17 cellular contexts compared by ENCODE assay signal in genomic region chr1:2389644-2390043, GRCh38. TPM values are rescaled to one million over a fixed set of nuclear protein-coding genes. Genes with fewer than 3 reads are reported as not detected.
DNase-seq lines count a peak whose midpoint lies in the region; ATAC-seq, FAIRE-seq and TF ChIP-seq lines count a peak whose summit lies in the region.
"Had no signal": no experiment of that assay in that cellular context is flagged by ENCODE, and none has a peak within 500 bp of the region (broad histone marks: within the 10 kb centered on the region; RNA-seq: fewer than 3 reads in every experiment).

No MANE protein-coding gene starts in this region.

- no peak overlapping the region for H2BK5ac ChIP-seq in neuronal stem cell (ENCODE audit: low read length)

- POLR2A ChIA-PET in K562 (lab: Yijun Ruan, JAX), result interaction anchor here (1.2 kb wide), 1 partner anchor 18 kb away, joined by 3 read pairs; no protein-coding TSS in a partner anchor

- no peak overlapping the region for H2BK120ac ChIP-seq in neuronal stem cell (ENCODE audit: low read depth, low read length)

- no peaks in the 10 kb centered on the region for H3K27me3 Mint-ChIP-seq in activated CD4-positive, alpha-beta T cell treated with anti-CD3 and anti-CD28 coated beads, Interleukin-2, amount 10 ng/mL, durations not matched to agents 24 days and 14 days

- peak overlapping the region; percentile 2 for H3K23ac ChIP-seq in neuronal stem cell (ENCODE audit: low read depth, low read length, poor library complexity)

- H3K4me1 ChIP-seq in Loucy (ENCODE audit: insufficient read depth, low read length, poor library complexity, severe bottlenecking), result peaks cover 25% of the 10 kb centered on the region
- H3K4me1 ChIP-seq in K562 (replicated peaks in 1 of 2; ENCODE audit: control insufficient read depth in 2 of 2, insufficient read depth in 2 of 2, low read length in 2 of 2), result peaks cover 20 to 39% of the 10 kb centered on the region in 2 experiments
- H3K4me1 ChIP-seq in neuronal stem cell (ENCODE audit: control insufficient read depth in 2 of 2, insufficient read depth in 1 of 2, low read depth in 1 of 2, low read length in 2 of 2), result peaks cover 11 to 13% of the 10 kb centered on the region in 2 donors

- no peak overlapping the region for H2BK15ac ChIP-seq in neuronal stem cell (ENCODE audit: low read length)

- BruUV-seq in K562 (replicated peaks; lab: Mats Ljungman, UMichigan), result no TSS peak

- whole genome bisulfite sequencing in K562 (ENCODE audit: insufficient coverage, low coverage, missing lambda C conversion rate), result 91% methylated on average over 7 of the region's 7 CpGs
- WGBS in neuronal stem cell (ENCODE audit: extremely low coverage in 2 of 2, insufficient read length in 2 of 2, insufficient replicate concordance in 1 of 2), 2 donors, result no CpG with 5 or more reads among the region's 7 CpGs

- ATAC-seq in K562 (no peak), HG02973 (IDR thresholded peaks at IDR 0.05; ENCODE audit: unreplicated experiment) (no peak)
- ATAC-seq: heart left ventricle, upper lobe of right lung had no signal

- intact Hi-C loops in activated CD4-positive, alpha-beta T cell treated with anti-CD3 and anti-CD28 coated beads, Interleukin-2, amount 10 ng/mL, durations not matched to agents 24 days and 14 days (cut with micrococcal nuclease), result loop anchor here (2.0 kb wide), 1 partner anchor 75 kb away; no protein-coding TSS in a partner anchor
- intact Hi-C loops in K562 (cut with micrococcal nuclease), result loop anchor here (2.0 kb wide), 1 partner anchor 23 kb away; the partner anchor contains the start of gene PEX10

- peaks cover 24% of the 10 kb centered on the region for H4K20me1 ChIP-seq in Loucy (ENCODE audit: insufficient read depth, low read length, poor library complexity, severe bottlenecking)
- H4K20me1 ChIP-seq in K562 (replicated peaks; ENCODE audit: control insufficient read depth, insufficient read depth, low read length), result peaks cover 11% of the 10 kb centered on the region; the same call in 1 of the 2 replicates

- H3K9me2 ChIP-seq in Loucy (replicated peaks; ENCODE audit: low read depth, low read length), result no peaks in the 10 kb centered on the region

- H3F3A ChIP-seq in Loucy (ENCODE audit: low read depth), result no peaks in the 10 kb centered on the region

- peaks cover 23% of the 10 kb centered on the region for H3K4me1 Mint-ChIP-seq in activated CD4-positive, alpha-beta T cell treated with anti-CD3 and anti-CD28 coated beads, Interleukin-2, amount 10 ng/mL, durations not matched to agents 24 days and 14 days

- TF ChIP-seq CTCF in Loucy (conservative IDR thresholded peaks at IDR 0.05; ENCODE audit: low read length), result no peak
- TF ChIP-seq CTCF in K562 (IDR thresholded peaks at IDR 0.05 in 2 of 3, conservative IDR thresholded peaks at IDR 0.05 in 1 of 3; ENCODE audit: insufficient read depth in 2 of 3, low read depth in 1 of 3, low read length in 3 of 3), result no peak
- TF ChIP-seq CTCF in coronary artery (IDR thresholded peaks at IDR 0.05), result no peak

- in situ Hi-C loops in K562 (cut with MboI), result no loop called here

- H3K4ac ChIP-seq in neuronal stem cell (ENCODE audit: low read length), result no peak overlapping the region

- H4K8ac ChIP-seq in neuronal stem cell (ENCODE audit: low read depth, low read length), result peak overlapping the region; percentile 7

- CTCF ChIA-PET in K562 (lab: Yijun Ruan, JAX; ENCODE audit: low intra/inter-chr PET ratio), result no interaction called here

- TF ChIP-seq EP300 in K562 (IDR thresholded peaks at IDR 0.05; ENCODE audit: low read length), result no peak

- H3K27ac ChIP-seq in K562 (ENCODE audit: extremely low read depth, low read depth, low read length) (no peak overlapping the region), neuronal stem cell (replicated peaks; ENCODE audit: low read length) (no peak overlapping the region), coronary artery (no peak overlapping the region)
- H3K27ac ChIP-seq: heart left ventricle, left ventricle myocardium inferior, upper lobe of right lung had no signal

- H3K9me3 Mint-ChIP-seq in activated CD4-positive, alpha-beta T cell treated with anti-CD3 and anti-CD28 coated beads, Interleukin-2, amount 10 ng/mL, durations not matched to agents 24 days and 14 days, result no peaks in the 10 kb centered on the region

- no peaks in the 10 kb centered on the region for H3K27me3 ChIP-seq in Loucy (ENCODE audit: insufficient read depth, low read length, poor library complexity, severe bottlenecking)
- H3K27me3 ChIP-seq in K562 (ENCODE audit: control insufficient read depth in 2 of 2, insufficient read depth in 2 of 2, low read length in 2 of 2), result no peaks in the 10 kb centered on the region
- H3K27me3 ChIP-seq in neuronal stem cell (ENCODE audit: control insufficient read depth in 3 of 3, insufficient read depth in 3 of 3, low read depth in 1 of 3, low read length in 3 of 3), result no peaks in the 10 kb centered on the region
- H3K27me3 ChIP-seq: heart left ventricle, upper lobe of right lung had no signal

- H3K4me2 ChIP-seq in Loucy (ENCODE audit: low read depth, low read length, poor library complexity, severe bottlenecking), result peak overlapping the region; percentile 86
- peak overlapping the region; percentile 92; the same call in 1 of the 2 replicates for H3K4me2 ChIP-seq in K562 (ENCODE audit: insufficient read depth, low read length)
- H3K4me2 ChIP-seq in neuronal stem cell (ENCODE audit: insufficient read depth, low read length, poor library complexity, severe bottlenecking), result no peak overlapping the region

- H3K9me1 ChIP-seq in K562 (ENCODE audit: control insufficient read depth, insufficient read depth, low read length), result peaks cover 11% of the 10 kb centered on the region

- no peak for TF ChIP-seq RAD21 in K562 (CRISPR knock-in tag; conservative IDR thresholded peaks at IDR 0.05 in 1 of 2, IDR thresholded peaks at IDR 0.05 in 1 of 2)

- peak overlapping the region; percentile 82 for H3K4me3 Mint-ChIP-seq in activated CD4-positive, alpha-beta T cell treated with anti-CD3 and anti-CD28 coated beads, Interleukin-2, amount 10 ng/mL, durations not matched to agents 24 days and 14 days

- no peak overlapping the region for H2BK12ac ChIP-seq in neuronal stem cell (ENCODE audit: low read length)

- no peak overlapping the region for H3K27ac Mint-ChIP-seq in activated CD4-positive, alpha-beta T cell treated with anti-CD3 and anti-CD28 coated beads, Interleukin-2, amount 10 ng/mL, durations not matched to agents 24 days and 14 days

- peaks cover 41% of the 10 kb centered on the region for H3K79me2 ChIP-seq in Loucy (ENCODE audit: insufficient read depth, low read length)
- H3K79me2 ChIP-seq in K562 (ENCODE audit: control insufficient read depth, insufficient read depth, low read length), result peaks cover 46% of the 10 kb centered on the region

- peak overlapping the region; percentile 88 for H3K4me3 ChIP-seq in Loucy (ENCODE audit: low read length, poor library complexity, severe bottlenecking)
- no peak overlapping the region for H3K4me3 ChIP-seq in K562
- H3K4me3 ChIP-seq in neuronal stem cell (ENCODE audit: low read length in 2 of 2), result peak overlapping the region in 1 of 2 donors; percentile 97
- H3K4me3 ChIP-seq in coronary artery, result no peak overlapping the region
- H3K4me3 ChIP-seq: upper lobe of right lung had no signal

- no peak overlapping the region for H2AK5ac ChIP-seq in neuronal stem cell (ENCODE audit: low read depth, low read length)

- H2AFZ ChIP-seq in Loucy (ENCODE audit: low read length), result no peak overlapping the region
- no peak overlapping the region for H2AFZ ChIP-seq in K562 (ENCODE audit: low read depth, low read length)
- no peak overlapping the region for H2AFZ ChIP-seq in neuronal stem cell (ENCODE audit: low read length)

- peaks cover 28% of the 10 kb centered on the region for H3K79me1 ChIP-seq in neuronal stem cell (ENCODE audit: low read depth, low read length)

- TF ChIP-seq POLR2A in K562 (conservative IDR thresholded peaks at IDR 0.05), result no peak

- no peak overlapping the region for H3K18ac ChIP-seq in neuronal stem cell (ENCODE audit: low read length)

- H3K9me3 ChIP-seq in Loucy (ENCODE audit: insufficient read depth, low read depth, low read length) (no peaks in the 10 kb centered on the region), K562 (replicated peaks; ENCODE audit: control insufficient read depth, insufficient read depth, low read depth, low read length) (no peaks in the 10 kb centered on the region), neuronal stem cell (replicated peaks in 1 of 2; ENCODE audit: control insufficient read depth in 2 of 2, insufficient read depth in 1 of 2, low read depth in 1 of 2, low read length in 2 of 2) (peaks cover 0 to 2% of the 10 kb centered on the region in 2 donors)
- H3K9me3 ChIP-seq: heart left ventricle, left ventricle myocardium inferior, upper lobe of right lung had no signal

- H3K36me3 Mint-ChIP-seq in activated CD4-positive, alpha-beta T cell treated with anti-CD3 and anti-CD28 coated beads, Interleukin-2, amount 10 ng/mL, durations not matched to agents 24 days and 14 days (ENCODE audit: low read depth), result peaks cover 15% of the 10 kb centered on the region

- no peaks in the 10 kb centered on the region for H3K36me3 ChIP-seq in Loucy (ENCODE audit: insufficient read depth, low read length)
- H3K36me3 ChIP-seq in K562 (ENCODE audit: control insufficient read depth, insufficient read depth, low read length), result peaks cover 28% of the 10 kb centered on the region
- peaks cover 27 to 47% of the 10 kb centered on the region in 2 donors for H3K36me3 ChIP-seq in neuronal stem cell (replicated peaks in 1 of 2; ENCODE audit: control insufficient read depth in 2 of 2, insufficient read depth in 2 of 2, low read length in 2 of 2)
- H3K36me3 ChIP-seq: upper lobe of right lung had no signal

- H3K9ac ChIP-seq in Loucy (ENCODE audit: low read depth, low read length, poor library complexity, severe bottlenecking) (peak overlapping the region; percentile 73), K562 (ENCODE audit: insufficient read depth in 1 of 2, low read depth in 2 of 2, low read length in 2 of 2) (peak overlapping the region in 1 of 2 experiments; percentile 97; a peak in 2 of 4 replicates), neuronal stem cell (ENCODE audit: low read depth, low read length, poor library complexity) (no peak overlapping the region)

- peak; percentile 11 for FAIRE-seq in K562 (lab: Jason Lieb, UNC)
- FAIRE-seq: endothelial cell of umbilical vein had no signal

- DNase-seq in activated CD4-positive, alpha-beta T cell treated with anti-CD3 and anti-CD28 coated beads, Interleukin-2, amount 10 ng/mL, durations not matched to agents 24 days and 14 days, result no peak
- no peak for DNase-seq in activated CD4-positive, alpha-beta T cell treated with anti-CD3 and anti-CD28 coated beads for 4 hours
- DNase-seq in K562 (ENCODE audit: extremely low read depth in 1 of 4, low spot score in 3 of 4), result no peak
- no peak for DNase-seq in neuronal stem cell (ENCODE audit: low spot score)
- no peak for DNase-seq in NCI-H2227 (lab: John Stamatoyannopoulos, UW; ENCODE audit: unreplicated experiment)
- no peak for DNase-seq in coronary artery (ENCODE audit: low spot score)
- DNase-seq: KG1; left ventricle myocardium inferior; NCI-H1930; occipital lobe; stimulated activated CD4-positive, alpha-beta T cell treated with anti-CD3 and anti-CD28 coated beads, Interleukin-12 subunit alpha, Interleukin-12 subunit beta, amount 100 ng/mL, for 4 hours; SW 1271; upper lobe of right lung had no signal

- no peak overlapping the region for H3K14ac ChIP-seq in neuronal stem cell (ENCODE audit: low read length)

- H4K91ac ChIP-seq in neuronal stem cell (ENCODE audit: low read depth, low read length, poor library complexity), result no peak overlapping the region

RNA-seq across cellular contexts. Expression of gene MORN1, which starts 1.7 kb away (rescaled TPM):
- 9.0 and 11.1 TPM in 2 replicates for total RNA-seq in activated CD4-positive, alpha-beta T cell treated with anti-CD3 and anti-CD28 coated beads, Interleukin-2, amount 10 ng/mL, durations not matched to agents 24 days and 14 days
- total RNA-seq in K562 (2011; cell fraction: chromatin; rRNA removed; ENCODE audit: low replicate concordance), result 24.9 and 49.4 TPM in 2 replicates
- total RNA-seq in K562 (2011; cell fraction: nucleolus; rRNA removed), result 26.6 and 36.7 TPM in 2 replicates
- total RNA-seq in K562 (2011; cell fraction: nucleoplasm; rRNA removed), result 26.9 and 29.6 TPM in 2 replicates
- total RNA-seq in K562 (2014; rRNA removed), result 6.1 and 9.3 TPM in 2 replicates
- total RNA-seq in K562 (2014; rRNA removed; fragmentation: Illumina TruSeq; extraction: Trizol), result 2.3 and 2.9 TPM in 2 replicates
- 4.7 and 5.5 TPM in 2 replicates for total RNA-seq in K562 (2015; rRNA removed; fragmentation: Illumina TruSeq; extraction: Trizol)
- total RNA-seq in K562 (2021), result 5.1 and 7.6 TPM in 2 replicates
- polyA plus RNA-seq in K562 (2011; rRNA removed), result 3.9 and 4.4 TPM in 2 replicates
- polyA plus RNA-seq in K562 (2011; cell fraction: cytosol; rRNA removed), result 4.3 and 4.7 TPM in 2 replicates
- 10.6 and 16.9 TPM in 2 replicates for polyA plus RNA-seq in K562 (2011; cell fraction: nucleus; rRNA removed)
- 3.6 and 6.3 TPM in 2 replicates for polyA plus RNA-seq in K562 (2012)
- polyA plus RNA-seq in K562 (2014; fragmentation: Illumina TruSeq; extraction: Trizol), result 1.8 and 2.7 TPM in 2 replicates
- polyA plus RNA-seq in K562 (2014; fragmentation: Nextera tagmentation; extraction: Ambion mirVana), result under 1 TPM; 0.24 to 0.35 TPM
- 4.2 and 5.8 TPM in 2 replicates for polyA plus RNA-seq in K562 (2014; rRNA removed)
- polyA minus RNA-seq in K562 (2011; rRNA and poly(A)+ RNA removed), result 5.5 and 9.6 TPM in 2 replicates
- polyA minus RNA-seq in K562 (2011; cell fraction: cytosol; rRNA and poly(A)+ RNA removed), result 4.8 and 5.6 TPM in 2 replicates
- polyA minus RNA-seq in K562 (2011; cell fraction: nucleus; rRNA and poly(A)+ RNA removed), result 11.7 and 12.0 TPM in 2 replicates
- 7.1 TPM for polyA plus RNA-seq in neuronal stem cell (2013, experiment 1 of 2)
- polyA plus RNA-seq in neuronal stem cell (2013, experiment 2 of 2), result 7.9 TPM

RNA-seq across cellular contexts. Expression of gene RER1, which starts 2.0 kb away (rescaled TPM):
- total RNA-seq in activated CD4-positive, alpha-beta T cell treated with anti-CD3 and anti-CD28 coated beads, Interleukin-2, amount 10 ng/mL, durations not matched to agents 24 days and 14 days, result 164 and 171 TPM in 2 replicates
- 270 and 338 TPM in 2 replicates for total RNA-seq in K562 (2011; cell fraction: chromatin; rRNA removed; ENCODE audit: low replicate concordance)
- total RNA-seq in K562 (2011; cell fraction: nucleolus; rRNA removed), result 175 and 181 TPM in 2 replicates
- total RNA-seq in K562 (2011; cell fraction: nucleoplasm; rRNA removed), result 289 and 345 TPM in 2 replicates
- total RNA-seq in K562 (2014; rRNA removed) (63.1 and 109 TPM in 2 replicates), K562 (2014; rRNA removed; fragmentation: Illumina TruSeq; extraction: Trizol) (183 and 211 TPM in 2 replicates), K562 (2015; rRNA removed; fragmentation: Illumina TruSeq; extraction: Trizol) (146 and 153 TPM in 2 replicates), K562 (2021) (219 and 235 TPM in 2 replicates)
- polyA plus RNA-seq in K562 (2011; rRNA removed) (316 and 354 TPM in 2 replicates), K562 (2014; fragmentation: Illumina TruSeq; extraction: Trizol) (299 and 323 TPM in 2 replicates), K562 (2014; fragmentation: Nextera tagmentation; extraction: Ambion mirVana) (10 to 100 TPM; 19.6 to 34.5 TPM), K562 (2014; rRNA removed) (216 and 249 TPM in 2 replicates)
- polyA plus RNA-seq in K562 (2011; cell fraction: cytosol; rRNA removed), result 218 and 437 TPM in 2 replicates
- 267 and 372 TPM in 2 replicates for polyA plus RNA-seq in K562 (2011; cell fraction: nucleus; rRNA removed)
- polyA plus RNA-seq in K562 (2012), result 133 and 293 TPM in 2 replicates
- polyA minus RNA-seq in K562 (2011; rRNA and poly(A)+ RNA removed), result 304 and 371 TPM in 2 replicates
- polyA minus RNA-seq in K562 (2011; cell fraction: cytosol; rRNA and poly(A)+ RNA removed), result 79.7 and 109 TPM in 2 replicates
- 23.0 and 33.4 TPM in 2 replicates for polyA minus RNA-seq in K562 (2011; cell fraction: nucleus; rRNA and poly(A)+ RNA removed)
- polyA plus RNA-seq in neuronal stem cell (2013, experiment 1 of 2), result 63.2 TPM
- polyA plus RNA-seq in neuronal stem cell (2013, experiment 2 of 2), result 64.3 TPM

RNA-seq across cellular contexts. Expression of gene PEX10, which starts 22.7 kb away (rescaled TPM):
- total RNA-seq in activated CD4-positive, alpha-beta T cell treated with anti-CD3 and anti-CD28 coated beads, Interleukin-2, amount 10 ng/mL, durations not matched to agents 24 days and 14 days, result 22.3 and 24.2 TPM in 2 replicates
- 13.3 and 27.8 TPM in 2 replicates for total RNA-seq in K562 (2011; cell fraction: chromatin; rRNA removed; ENCODE audit: low replicate concordance)
- 23.4 and 30.4 TPM in 2 replicates for total RNA-seq in K562 (2011; cell fraction: nucleolus; rRNA removed)
- 18.3 and 19.9 TPM in 2 replicates for total RNA-seq in K562 (2011; cell fraction: nucleoplasm; rRNA removed)
- 24.5 and 26.2 TPM in 2 replicates for total RNA-seq in K562 (2014; rRNA removed)
- 5.6 and 5.7 TPM in 2 replicates for total RNA-seq in K562 (2014; rRNA removed; fragmentation: Illumina TruSeq; extraction: Trizol)
- total RNA-seq in K562 (2015; rRNA removed; fragmentation: Illumina TruSeq; extraction: Trizol), result 8.4 and 9.3 TPM in 2 replicates
- total RNA-seq in K562 (2021), result 18.2 and 18.7 TPM in 2 replicates
- 8.7 and 9.4 TPM in 2 replicates for polyA plus RNA-seq in K562 (2011; rRNA removed)
- 9.6 and 19.3 TPM in 2 replicates for polyA plus RNA-seq in K562 (2011; cell fraction: cytosol; rRNA removed)
- 18.8 and 28.5 TPM in 2 replicates for polyA plus RNA-seq in K562 (2011; cell fraction: nucleus; rRNA removed)
- 9.3 and 13.4 TPM in 2 replicates for polyA plus RNA-seq in K562 (2012)
- polyA plus RNA-seq in K562 (2014; fragmentation: Illumina TruSeq; extraction: Trizol), result 6.4 and 10.6 TPM in 2 replicates
- under 1 TPM; 0.03 to 0.11 TPM for polyA plus RNA-seq in K562 (2014; fragmentation: Nextera tagmentation; extraction: Ambion mirVana)
- 18.8 and 22.5 TPM in 2 replicates for polyA plus RNA-seq in K562 (2014; rRNA removed)
- 3.5 and 3.9 TPM in 2 replicates for polyA minus RNA-seq in K562 (2011; rRNA and poly(A)+ RNA removed)
- polyA minus RNA-seq in K562 (2011; cell fraction: cytosol; rRNA and poly(A)+ RNA removed), result 5.4 and 14.7 TPM in 2 replicates
- polyA minus RNA-seq in K562 (2011; cell fraction: nucleus; rRNA and poly(A)+ RNA removed), result 11.1 and 14.0 TPM in 2 replicates
- polyA plus RNA-seq in neuronal stem cell (2013, experiment 1 of 2), result 12.4 TPM
- polyA plus RNA-seq in neuronal stem cell (2013, experiment 2 of 2), result 12.5 TPM
